8 cellular contexts compared by ENCODE assay signal in genomic region chr3:48430359-48431101, GRCh38. TPM values are rescaled to one million over a fixed set of nuclear protein-coding genes. Genes with fewer than 3 reads are reported as not detected.
DNase-seq lines count a peak whose midpoint lies in the region; TF ChIP-seq lines count a peak whose summit lies in the region.

No MANE protein-coding gene starts in this region.

- H3K27ac ChIP-seq in BLaER1 treated with 17β-estradiol and CSF1 and Interleukin-3, amounts not matched to agents 10 nM and 100 nM: peak overlapping the region in 7 of 11 experiments; percentile 94 to 99 (median 98); a peak in 14 of 22 replicates
- H3K27ac ChIP-seq in OCI-LY7 (ENCODE audit: low read depth, low read length, poor library complexity, severe bottlenecking): no peak overlapping the region
- H3K27ac ChIP-seq in neuronal stem cell (replicated peaks; ENCODE audit: low read length): peak overlapping the region; percentile 92

- H3K79me2 ChIP-seq in OCI-LY7 (ENCODE audit: insufficient read depth, low read depth, low read length): no peaks in the 10 kb centered on the region

- WGBS in neuronal stem cell (ENCODE audit: extremely low coverage in 2 of 2, insufficient read length in 2 of 2, insufficient replicate concordance in 1 of 2), 2 donors: no CpG with 5 or more reads among the region's 6 CpGs

- H2AFZ ChIP-seq in OCI-LY7 (ENCODE audit: low read length) (peak overlapping the region; percentile 63; the same call in 1 of the 2 replicates), neuronal stem cell (ENCODE audit: low read length) (peak overlapping the region; percentile 88)

- no peak overlapping the region for H3K14ac ChIP-seq in neuronal stem cell (ENCODE audit: low read length)

- intact Hi-C loops in OCI-LY7 (cut with micrococcal nuclease; ENCODE audit: unreplicated experiment): loop anchor here (10.0 kb wide), 1 partner anchor 126 kb away; the partner anchor contains the start of gene NME6

- H2AK5ac ChIP-seq in neuronal stem cell (ENCODE audit: low read depth, low read length): peak overlapping the region; percentile 8

- peak overlapping the region; percentile 58 for H3K18ac ChIP-seq in neuronal stem cell (ENCODE audit: low read length)

- peak overlapping the region in 10 of 11 experiments; percentile 89 to 100 (median 98); a peak in 15 of 22 replicates for H3K9ac ChIP-seq in BLaER1 treated with 17β-estradiol and CSF1 and Interleukin-3, amounts not matched to agents 10 nM and 100 nM
- H3K9ac ChIP-seq in neuronal stem cell (ENCODE audit: low read depth, low read length, poor library complexity): peak overlapping the region; percentile 94

- H3K9me2 ChIP-seq in OCI-LY7 (ENCODE audit: insufficient read depth, low read length): no peaks in the 10 kb centered on the region

- peaks cover 18% of the 10 kb centered on the region for H3K79me1 ChIP-seq in neuronal stem cell (ENCODE audit: low read depth, low read length)

- H2BK120ac ChIP-seq in neuronal stem cell (ENCODE audit: low read depth, low read length): no peak overlapping the region

- no peaks in the 10 kb centered on the region for H3K27me3 ChIP-seq in BLaER1 treated with 17β-estradiol and CSF1 and Interleukin-3, amounts not matched to agents 10 nM and 100 nM
- no peaks in the 10 kb centered on the region for H3K27me3 ChIP-seq in neuronal stem cell (ENCODE audit: control insufficient read depth in 3 of 3, insufficient read depth in 3 of 3, low read depth in 1 of 3, low read length in 3 of 3)
- no peaks in the 10 kb centered on the region for H3K27me3 ChIP-seq in MG63

- H4K20me1 ChIP-seq in BLaER1 treated with 17β-estradiol and CSF1 and Interleukin-3, amounts not matched to agents 10 nM and 100 nM: peaks cover 0 to 37% (median 18%) of the 10 kb centered on the region in 11 experiments; a peak in 17 of 22 replicates
- peaks cover 3% of the 10 kb centered on the region; the same call in 1 of the 2 replicates for H4K20me1 ChIP-seq in OCI-LY7 (ENCODE audit: insufficient read depth, low read length)

- H4K91ac ChIP-seq in neuronal stem cell (ENCODE audit: low read depth, low read length, poor library complexity): no peak overlapping the region

- H4K8ac ChIP-seq in neuronal stem cell (ENCODE audit: low read depth, low read length): peak overlapping the region; percentile 73

- BruUV-seq in OCI-LY7 (replicated peaks; lab: Mats Ljungman, UMichigan): no TSS peak

- POLR2A ChIA-PET in OCI-LY7 (lab: Charles Lee): interaction anchor here (0.5 to 0.6 kb wide), 3 partner anchors 64 to 509 kb away, joined by 3 to 4 read pairs (median 4); no protein-coding TSS in a partner anchor

- peak overlapping the region; percentile 91 for H2BK5ac ChIP-seq in neuronal stem cell (ENCODE audit: low read length)

- no peak for DNase-seq in OCI-LY7 (ENCODE audit: low spot score)
- DNase-seq in epithelial cell of proximal tubule (ENCODE audit: low read depth): no peak
- DNase-seq in neuronal stem cell (ENCODE audit: low spot score): no peak
- no peak for DNase-seq in MG63
- DNase-seq in DMS153 (lab: John Stamatoyannopoulos, UW): no peak
- DNase-seq in activated CD8-positive, alpha-beta memory T cell treated with anti-CD3 and anti-CD28 coated beads, Interleukin-2, amount 50 U/mL, for 4 hours: no peak
- no peak for DNase-seq in stimulated activated CD4-positive, alpha-beta T cell treated with anti-CD3 and anti-CD28 coated beads, Interleukin-4, amount 100 ng/mL, for 24 hours

- CTCF ChIA-PET in OCI-LY7 (lab: Charles Lee; ENCODE audit: unreplicated experiment): no interaction called here

- H3K23ac ChIP-seq in neuronal stem cell (ENCODE audit: low read depth, low read length, poor library complexity): peak overlapping the region; percentile 12

- peaks cover 30 to 57% (median 47%) of the 10 kb centered on the region in 10 experiments for H3K4me1 ChIP-seq in BLaER1 treated with 17β-estradiol and CSF1 and Interleukin-3, amounts not matched to agents 10 nM and 100 nM
- H3K4me1 ChIP-seq in OCI-LY7 (ENCODE audit: insufficient read depth, low read length, poor library complexity, severe bottlenecking): peaks cover 15% of the 10 kb centered on the region
- H3K4me1 ChIP-seq in neuronal stem cell (ENCODE audit: control insufficient read depth in 2 of 2, insufficient read depth in 1 of 2, low read depth in 1 of 2, low read length in 2 of 2): peaks cover 23 to 45% of the 10 kb centered on the region in 2 donors

- peaks cover 23 to 39% (median 29%) of the 10 kb centered on the region in 11 experiments for H3K36me3 ChIP-seq in BLaER1 treated with 17β-estradiol and CSF1 and Interleukin-3, amounts not matched to agents 10 nM and 100 nM
- H3K36me3 ChIP-seq in OCI-LY7 (ENCODE audit: insufficient read depth, low read length): peaks cover 38% of the 10 kb centered on the region; the same call in 1 of the 2 replicates
- H3K36me3 ChIP-seq in neuronal stem cell (replicated peaks in 1 of 2; ENCODE audit: control insufficient read depth in 2 of 2, insufficient read depth in 2 of 2, low read length in 2 of 2): peaks cover 16 to 58% of the 10 kb centered on the region in 2 donors
- H3K36me3 ChIP-seq in MG63: no peaks in the 10 kb centered on the region; the same call in 1 of the 2 replicates

- H3K4me3 ChIP-seq in BLaER1 treated with 17β-estradiol and CSF1 and Interleukin-3, amounts not matched to agents 10 nM and 100 nM: peak overlapping the region in 8 of 10 experiments; percentile 88 to 97 (median 93); a peak in 16 of 20 replicates
- H3K4me3 ChIP-seq in OCI-LY7 (ENCODE audit: low read depth, low read length, poor library complexity, severe bottlenecking) (peak overlapping the region; percentile 74), epithelial cell of proximal tubule (ENCODE audit: low read depth, low read length) (peak overlapping the region; percentile 79), neuronal stem cell (ENCODE audit: low read length in 2 of 2) (peak overlapping the region; percentile 77 to 84), MG63 (no peak overlapping the region)

- H3K4ac ChIP-seq in neuronal stem cell (ENCODE audit: low read length): no peak overlapping the region

- no peaks in the 10 kb centered on the region for H3K9me3 ChIP-seq in BLaER1 treated with 17β-estradiol and CSF1 and Interleukin-3, amounts not matched to agents 10 nM and 100 nM (replicated peaks in 1 of 11)
- H3K9me3 ChIP-seq in OCI-LY7 (ENCODE audit: low read length) (no peaks in the 10 kb centered on the region), neuronal stem cell (replicated peaks in 1 of 2; ENCODE audit: control insufficient read depth in 2 of 2, insufficient read depth in 1 of 2, low read depth in 1 of 2, low read length in 2 of 2) (no peaks in the 10 kb centered on the region), MG63 (no peaks in the 10 kb centered on the region)

- peak overlapping the region; percentile 34 for H2BK15ac ChIP-seq in neuronal stem cell (ENCODE audit: low read length)

- peak overlapping the region; percentile 87 to 100 (median 98); a peak in 21 of 22 replicates for H3K4me2 ChIP-seq in BLaER1 treated with 17β-estradiol and CSF1 and Interleukin-3, amounts not matched to agents 10 nM and 100 nM
- peak overlapping the region; percentile 91 for H3K4me2 ChIP-seq in OCI-LY7 (ENCODE audit: low read length)
- peak overlapping the region; percentile 84 for H3K4me2 ChIP-seq in neuronal stem cell (ENCODE audit: insufficient read depth, low read length, poor library complexity, severe bottlenecking)

- H2BK12ac ChIP-seq in neuronal stem cell (ENCODE audit: low read length): no peak overlapping the region

- TF ChIP-seq CTCF in OCI-LY7 (conservative IDR thresholded peaks at IDR 0.05; ENCODE audit: low read length): no peak
- no peak for TF ChIP-seq CTCF in epithelial cell of proximal tubule (conservative IDR thresholded peaks at IDR 0.05; ENCODE audit: low read depth, low read length)

RNA-seq across cellular contexts. Expression of gene PLXNB1, which starts 0.6 kb away (rescaled TPM):
- 4.4 and 14.9 TPM in 2 replicates for total RNA-seq in OCI-LY7 (2014; rRNA removed; shearing (Covaris generic))
- 6.4 and 7.7 TPM in 2 replicates for total RNA-seq in OCI-LY7 (2022)
- 75.7 and 106 TPM in 2 replicates for total RNA-seq in epithelial cell of proximal tubule
- 99.5 TPM for polyA plus RNA-seq in neuronal stem cell (2013, experiment 1 of 2)
- 94.2 TPM for polyA plus RNA-seq in neuronal stem cell (2013, experiment 2 of 2)
- total RNA-seq in MG63 (2014; rRNA removed; shearing (Covaris generic); ENCODE audit: low replicate concordance): 1.6 and 7.0 TPM in 2 replicates

RNA-seq across cellular contexts. Expression of gene CCDC51, which starts 9.4 kb away (rescaled TPM):
- total RNA-seq in OCI-LY7 (2014; rRNA removed; shearing (Covaris generic)): 22.0 and 23.0 TPM in 2 replicates
- total RNA-seq in OCI-LY7 (2022): 21.2 and 24.9 TPM in 2 replicates
- 22.0 and 26.9 TPM in 2 replicates for total RNA-seq in epithelial cell of proximal tubule
- polyA plus RNA-seq in neuronal stem cell (2013, experiment 1 of 2): 11.8 TPM
- polyA plus RNA-seq in neuronal stem cell (2013, experiment 2 of 2): 12.2 TPM
- total RNA-seq in MG63 (2014; rRNA removed; shearing (Covaris generic); ENCODE audit: low replicate concordance): 26.9 and 28.6 TPM in 2 replicates

RNA-seq across cellular contexts. Expression of gene TMA7, which starts 9.5 kb away (rescaled TPM):
- 313 and 486 TPM in 2 replicates for total RNA-seq in OCI-LY7 (2014; rRNA removed; shearing (Covaris generic))
- 226 and 250 TPM in 2 replicates for total RNA-seq in OCI-LY7 (2022)
- total RNA-seq in epithelial cell of proximal tubule: 573 and 687 TPM in 2 replicates
- polyA plus RNA-seq in neuronal stem cell (2013, experiment 1 of 2): 841 TPM
- polyA plus RNA-seq in neuronal stem cell (2013, experiment 2 of 2): 834 TPM
- total RNA-seq in MG63 (2014; rRNA removed; shearing (Covaris generic); ENCODE audit: low replicate concordance): 316 and 348 TPM in 2 replicates

RNA-seq across cellular contexts. Expression of gene ATRIP, which starts 16.0 kb away (rescaled TPM):
- total RNA-seq in OCI-LY7 (2014; rRNA removed; shearing (Covaris generic)): 16.3 and 16.8 TPM in 2 replicates
- total RNA-seq in OCI-LY7 (2022) (20.3 and 24.5 TPM in 2 replicates), epithelial cell of proximal tubule (5.9 and 9.8 TPM in 2 replicates)
- polyA plus RNA-seq in neuronal stem cell (2013, experiment 1 of 2): 12.1 TPM
- polyA plus RNA-seq in neuronal stem cell (2013, experiment 2 of 2): 12.0 TPM
- total RNA-seq in MG63 (2014; rRNA removed; shearing (Covaris generic); ENCODE audit: low replicate concordance): 6.8 and 25.3 TPM in 2 replicates

RNA-seq across cellular contexts. Expression of gene FBXW12, which starts 58.5 kb away (rescaled TPM):
- 0.28 and 0.50 TPM in 2 replicates for total RNA-seq in OCI-LY7 (2014; rRNA removed; shearing (Covaris generic))
- 0.37 and 0.44 TPM in 2 replicates for total RNA-seq in OCI-LY7 (2022)
- 0.23 TPM in 1 of 2 replicates, not detected in the other for total RNA-seq in epithelial cell of proximal tubule
- 0.85 TPM for polyA plus RNA-seq in neuronal stem cell (2013, experiment 1 of 2)
- 0.84 TPM for polyA plus RNA-seq in neuronal stem cell (2013, experiment 2 of 2)
- not detected in 2 replicates for total RNA-seq in MG63 (2014; rRNA removed; shearing (Covaris generic); ENCODE audit: low replicate concordance)
